Comparison of ENCODE assay signal across 8 cellular contexts in the genomic region with DNA sequence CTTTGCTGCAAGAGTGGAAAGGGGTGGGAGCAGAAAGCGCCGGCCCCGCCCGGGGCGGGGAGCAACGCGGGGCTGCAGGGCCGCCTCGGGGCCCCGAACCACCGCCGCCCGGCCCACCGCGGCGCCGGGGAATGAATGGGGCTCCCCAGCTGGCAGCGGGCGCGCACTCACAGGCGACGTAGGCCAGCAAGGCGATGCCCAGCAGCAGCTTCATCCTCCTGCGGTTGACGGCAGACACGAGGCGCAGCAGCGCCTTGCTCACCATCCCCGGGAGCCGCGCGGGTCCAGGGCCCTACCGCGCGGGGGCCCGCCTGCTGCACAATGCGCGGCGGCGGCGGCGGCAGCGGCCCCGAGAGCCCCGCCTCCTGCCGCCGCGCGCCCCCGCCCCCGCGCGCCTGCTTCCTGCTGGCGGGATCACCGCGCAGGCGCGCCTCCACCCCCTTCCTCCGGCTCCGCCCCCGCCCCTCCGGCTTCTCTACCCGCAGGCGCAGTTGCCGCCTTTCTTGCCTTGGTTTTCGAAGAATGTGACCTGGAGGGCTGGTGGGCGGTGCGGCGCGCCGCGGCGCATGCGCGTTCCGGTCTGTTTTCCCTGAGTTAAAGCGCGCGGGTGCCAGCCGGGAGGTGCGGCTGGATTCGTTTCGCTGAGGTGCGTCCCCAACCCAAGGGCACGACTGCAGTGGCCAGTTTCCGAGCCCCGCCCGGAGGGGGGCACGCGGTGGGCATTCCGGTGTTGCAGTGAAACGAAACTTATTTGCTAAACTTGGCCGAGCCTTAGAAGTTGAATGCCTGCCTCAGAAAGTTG. TPM values are rescaled to one million over a fixed set of nuclear protein-coding genes. Genes with fewer than 3 reads are reported as not detected.
DNase-seq lines count a peak whose midpoint lies in the region; ATAC-seq and TF ChIP-seq lines count a peak whose summit lies in the region.

A gene (minus strand): TSS at position 325 of the 802 bp plus-strand sequence. CDS start 60 bp downstream, at position 265.

- TF ChIP-seq CTCF in SK-N-SH (IDR thresholded peaks at IDR 0.05), result no peak

- no peaks in the 10 kb centered on the region for H3K9me3 Mint-ChIP-seq in activated naive CD4-positive, alpha-beta T cell treated with anti-CD3 and anti-CD28 coated beads, Interleukin-2, amount 50 U/mL, for 24 hours

- peaks cover 31% of the 10 kb centered on the region for H3K79me2 ChIP-seq in SK-N-SH (ENCODE audit: insufficient read depth)

- no peaks in the 10 kb centered on the region for H3K27me3 ChIP-seq in SK-N-SH (ENCODE audit: insufficient read depth)

- POLR2A ChIA-PET in SK-N-SH (lab: Yijun Ruan, JAX), result no interaction called here

- 0% methylated on average over 9 of the region's 93 CpGs for WGBS in SK-N-SH (ENCODE audit: low lambda C conversion rate)

- peak within 1 kb of the TSS; percentile 91 for H2AFZ ChIP-seq in SK-N-SH (ENCODE audit: low read depth)

- H3K36me3 Mint-ChIP-seq in activated naive CD4-positive, alpha-beta T cell treated with anti-CD3 and anti-CD28 coated beads, Interleukin-2, amount 50 U/mL, for 24 hours, result peaks cover 4% of the 10 kb centered on the region

- no peaks in the 10 kb centered on the region for H3K9me3 ChIP-seq in SK-N-SH

- TF ChIP-seq EP300 in SK-N-SH (IDR thresholded peaks at IDR 0.05; ENCODE audit: borderline replicate concordance in 1 of 2, low read depth in 1 of 2, low read length in 1 of 2), result no peak

- peaks cover 0 to 9% of the 10 kb centered on the region in 2 experiments; a peak in 2 of 4 replicates for H3K4me1 ChIP-seq in SK-N-SH (ENCODE audit: control insufficient read depth in 1 of 2, insufficient read depth in 2 of 2, low read depth in 1 of 2, low read length in 1 of 2)

- no peaks in the 10 kb centered on the region for H3K27me3 Mint-ChIP-seq in activated naive CD4-positive, alpha-beta T cell treated with anti-CD3 and anti-CD28 coated beads, Interleukin-2, amount 50 U/mL, for 24 hours

- CTCF ChIA-PET in SK-N-SH (lab: Yijun Ruan, JAX), result interaction anchor here (1.2 to 1.4 kb wide), 3 partner anchors 18 to 89 kb away, joined by 4 read pairs; no protein-coding TSS in a partner anchor

- peak within 1 kb of the TSS; percentile 92 for H3K4me2 ChIP-seq in SK-N-SH

- H3K4me3 Mint-ChIP-seq in activated naive CD4-positive, alpha-beta T cell treated with anti-CD3 and anti-CD28 coated beads, Interleukin-2, amount 50 U/mL, for 24 hours, result peak within 1 kb of the TSS; percentile 91

- TF ChIP-seq RAD21 in SK-N-SH (IDR thresholded peaks at IDR 0.05; ENCODE audit: low read length), result no peak

- H3K27ac Mint-ChIP-seq in activated naive CD4-positive, alpha-beta T cell treated with anti-CD3 and anti-CD28 coated beads, Interleukin-2, amount 50 U/mL, for 24 hours, result peak within 1 kb of the TSS; percentile 93

- H3K27ac ChIP-seq in SK-N-SH (ENCODE audit: low read depth in 2 of 2, low read length in 1 of 2), result peak within 1 kb of the TSS; percentile 42 to 79; a peak in 3 of 4 replicates
- H3K27ac ChIP-seq in temporal lobe (ENCODE audit: low read depth, low read length), result peak within 1 kb of the TSS; percentile 74

- no peaks in the 10 kb centered on the region for H3K9me2 ChIP-seq in SK-N-SH

- peak within 1 kb of the TSS; percentile 88 to 92 for H3K4me3 ChIP-seq in SK-N-SH (ENCODE audit: low read depth in 2 of 2, low read length in 1 of 2)

- no peaks in the 10 kb centered on the region for H4K20me1 ChIP-seq in SK-N-SH (ENCODE audit: insufficient read depth)

- peak within 1 kb of the TSS; percentile 74 for H3K9ac ChIP-seq in SK-N-SH

- peak; percentile 93 for DNase-seq in GM04504 (ENCODE audit: low read depth)
- peak; percentile 88 for DNase-seq in NCI-H1048 (lab: John Stamatoyannopoulos, UW)
- DNase-seq in SK-N-SH, result peak; percentile 99
- peak; percentile 95 for DNase-seq in globus pallidus (ENCODE audit: low spot score)
- peak; percentile 93 for DNase-seq in occipital lobe (lab: John Stamatoyannopoulos, UW)

- H3F3A ChIP-seq in SK-N-SH (replicated peaks; ENCODE audit: insufficient read depth), result no peaks in the 10 kb centered on the region

- peak; percentile 62 for ATAC-seq in HG02571 (IDR thresholded peaks at IDR 0.05; ENCODE audit: unreplicated experiment)

- no peaks in the 10 kb centered on the region for H3K36me3 ChIP-seq in SK-N-SH (replicated peaks in 1 of 2; ENCODE audit: control insufficient read depth in 1 of 2, insufficient read depth in 2 of 2, low read length in 1 of 2)

- peaks cover 45% of the 10 kb centered on the region for H3K4me1 Mint-ChIP-seq in activated naive CD4-positive, alpha-beta T cell treated with anti-CD3 and anti-CD28 coated beads, Interleukin-2, amount 50 U/mL, for 24 hours

TF ChIP-seq in SK-N-SH, 30 proteins besides CTCF, POLR2A, EP300 and RAD21 (continues in another document):
- TF ChIP-seq FOSL2 (IDR thresholded peaks at IDR 0.05; ENCODE audit: borderline replicate concordance, low read depth) (no peak), YY1 (IDR thresholded peaks at IDR 0.05; ENCODE audit: low read depth) (no peak), NRF1 (IDR thresholded peaks at IDR 0.05; ENCODE audit: low read depth, low read length) (peak; percentile 86), NFIC (IDR thresholded peaks at IDR 0.05; ENCODE audit: borderline replicate concordance) (no peak), ELF1 (IDR thresholded peaks at IDR 0.05) (peak; percentile 31; the same call in 1 of the 2 replicates), RFX5 (IDR thresholded peaks at IDR 0.05; ENCODE audit: low read length) (peak; percentile 27; the same call in 1 of the 2 replicates), RCOR1 (IDR thresholded peaks at IDR 0.05; ENCODE audit: low read length) (no peak; the same call in 1 of the 2 replicates), MXI1 (IDR thresholded peaks at IDR 0.05; ENCODE audit: low read depth, low read length) (peak; percentile 30), POLR2AphosphoS5 (IDR thresholded peaks at IDR 0.05; ENCODE audit: low read depth, low read length) (peak; percentile 84), GABPA (IDR thresholded peaks at IDR 0.05; ENCODE audit: low read depth) (no peak; the same call in 1 of the 2 replicates), JUND (IDR thresholded peaks at IDR 0.05) (no peak), RXRA (IDR thresholded peaks at IDR 0.05; ENCODE audit: borderline replicate concordance, low read depth) (no peak), CHD2 (IDR thresholded peaks at IDR 0.05; ENCODE audit: low read length, partially characterized antibody) (peak; percentile 9), TCF12 (IDR thresholded peaks at IDR 0.05) (no peak), TEAD4 (IDR thresholded peaks at IDR 0.05; ENCODE audit: borderline replicate concordance, insufficient read depth) (no peak), FOXJ3 (CRISPR knock-in tag; IDR thresholded peaks at IDR 0.05) (0 out of 2 replicates have a peak, but pooled peaks have one; percentile 4)
- TF ChIP-seq, protein P1, sequence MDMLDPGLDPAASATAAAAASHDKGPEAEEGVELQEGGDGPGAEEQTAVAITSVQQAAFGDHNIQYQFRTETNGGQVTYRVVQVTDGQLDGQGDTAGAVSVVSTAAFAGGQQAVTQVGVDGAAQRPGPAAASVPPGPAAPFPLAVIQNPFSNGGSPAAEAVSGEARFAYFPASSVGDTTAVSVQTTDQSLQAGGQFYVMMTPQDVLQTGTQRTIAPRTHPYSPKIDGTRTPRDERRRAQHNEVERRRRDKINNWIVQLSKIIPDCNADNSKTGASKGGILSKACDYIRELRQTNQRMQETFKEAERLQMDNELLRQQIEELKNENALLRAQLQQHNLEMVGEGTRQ (IDR thresholded peaks at IDR 0.05; ENCODE audit: borderline replicate concordance, low read depth, low read length), result no peak
- TF ChIP-seq, protein P2, sequence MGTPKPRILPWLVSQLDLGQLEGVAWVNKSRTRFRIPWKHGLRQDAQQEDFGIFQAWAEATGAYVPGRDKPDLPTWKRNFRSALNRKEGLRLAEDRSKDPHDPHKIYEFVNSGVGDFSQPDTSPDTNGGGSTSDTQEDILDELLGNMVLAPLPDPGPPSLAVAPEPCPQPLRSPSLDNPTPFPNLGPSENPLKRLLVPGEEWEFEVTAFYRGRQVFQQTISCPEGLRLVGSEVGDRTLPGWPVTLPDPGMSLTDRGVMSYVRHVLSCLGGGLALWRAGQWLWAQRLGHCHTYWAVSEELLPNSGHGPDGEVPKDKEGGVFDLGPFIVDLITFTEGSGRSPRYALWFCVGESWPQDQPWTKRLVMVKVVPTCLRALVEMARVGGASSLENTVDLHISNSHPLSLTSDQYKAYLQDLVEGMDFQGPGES (IDR thresholded peaks at IDR 0.05; ENCODE audit: low read depth, low read length), result no peak
- TF ChIP-seq, protein P3, sequence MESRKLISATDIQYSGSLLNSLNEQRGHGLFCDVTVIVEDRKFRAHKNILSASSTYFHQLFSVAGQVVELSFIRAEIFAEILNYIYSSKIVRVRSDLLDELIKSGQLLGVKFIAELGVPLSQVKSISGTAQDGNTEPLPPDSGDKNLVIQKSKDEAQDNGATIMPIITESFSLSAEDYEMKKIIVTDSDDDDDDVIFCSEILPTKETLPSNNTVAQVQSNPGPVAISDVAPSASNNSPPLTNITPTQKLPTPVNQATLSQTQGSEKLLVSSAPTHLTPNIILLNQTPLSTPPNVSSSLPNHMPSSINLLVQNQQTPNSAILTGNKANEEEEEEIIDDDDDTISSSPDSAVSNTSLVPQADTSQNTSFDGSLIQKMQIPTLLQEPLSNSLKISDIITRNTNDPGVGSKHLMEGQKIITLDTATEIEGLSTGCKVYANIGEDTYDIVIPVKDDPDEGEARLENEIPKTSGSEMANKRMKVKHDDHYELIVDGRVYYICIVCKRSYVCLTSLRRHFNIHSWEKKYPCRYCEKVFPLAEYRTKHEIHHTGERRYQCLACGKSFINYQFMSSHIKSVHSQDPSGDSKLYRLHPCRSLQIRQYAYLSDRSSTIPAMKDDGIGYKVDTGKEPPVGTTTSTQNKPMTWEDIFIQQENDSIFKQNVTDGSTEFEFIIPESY (IDR thresholded peaks at IDR 0.05; ENCODE audit: borderline replicate concordance, low read depth), result no peak
- TF ChIP-seq, protein P4, sequence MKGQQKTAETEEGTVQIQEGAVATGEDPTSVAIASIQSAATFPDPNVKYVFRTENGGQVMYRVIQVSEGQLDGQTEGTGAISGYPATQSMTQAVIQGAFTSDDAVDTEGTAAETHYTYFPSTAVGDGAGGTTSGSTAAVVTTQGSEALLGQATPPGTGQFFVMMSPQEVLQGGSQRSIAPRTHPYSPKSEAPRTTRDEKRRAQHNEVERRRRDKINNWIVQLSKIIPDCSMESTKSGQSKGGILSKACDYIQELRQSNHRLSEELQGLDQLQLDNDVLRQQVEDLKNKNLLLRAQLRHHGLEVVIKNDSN (IDR thresholded peaks at IDR 0.05; ENCODE audit: borderline replicate concordance, low read depth), result no peak

RNA-seq across cellular contexts. Expression of the gene that starts here (rescaled TPM):
- 55.9 and 67.6 TPM in 2 replicates for polyA plus RNA-seq in SK-N-SH (2012; rRNA removed)
- polyA plus RNA-seq in SK-N-SH (2012; cell fraction: cytosol; rRNA removed), result 61.2 and 61.7 TPM in 2 replicates
- 34.2 and 37.5 TPM in 2 replicates for polyA plus RNA-seq in SK-N-SH (2012; cell fraction: nucleus; rRNA removed)
- total RNA-seq in occipital lobe (98.6 TPM), temporal lobe (47.7 TPM)

Comparison
In these comparisons a context has a peak if more than half of its experiments do, and no peak if none do; other contexts are left out.
1. Peak in every context shown above with its lines: DNase-seq, ATAC-seq, H3K4me3 ChIP-seq and H3K27ac ChIP-seq.